ENCODE assay signal across 23 cellular contexts in genomic region chr13:78024996-78025395, GRCh38.
"Had no signal": no experiment of that assay in that cellular context is flagged by ENCODE, and none has a peak within 500 bp of the region (broad histone marks: within the 10 kb centered on the region; RNA-seq: fewer than 3 reads in every experiment).

No MANE protein-coding gene starts in this region.

- H3K4me3 ChIP-seq: dorsolateral prefrontal cortex, gastrocnemius medialis, heart right ventricle, lung, neural progenitor cell, stomach, thyroid gland, upper lobe of left lung had no signal

- H3K27ac Mint-ChIP-seq: memory B cell; nephron; neural progenitor cell; progenitor cell of endocrine pancreas; stimulated activated effector memory CD8-positive, alpha-beta T cell treated with anti-CD3 and anti-CD28 coated beads, Interleukin-12 subunit alpha, Interleukin-12 subunit beta, amount 100 ng/mL, for 72 hours had no signal

- H3K9me3 ChIP-seq: gastrocnemius medialis, stomach, thyroid gland had no signal

- H3K36me3 ChIP-seq: gastrocnemius medialis, heart right ventricle, neural progenitor cell, stomach, thyroid gland, upper lobe of left lung had no signal

- H3K4me1 ChIP-seq: gastrocnemius medialis, parathyroid adenoma, thyroid gland had no signal

- H3K27me3 ChIP-seq: dorsolateral prefrontal cortex, gastrocnemius medialis, heart right ventricle, neural progenitor cell, stomach, thyroid gland, upper lobe of left lung had no signal

- H3K27me3 Mint-ChIP-seq: progenitor cell of endocrine pancreas had no signal

- ATAC-seq: gastrocnemius medialis; heart right ventricle; left lobe of liver; sciatic nerve; stimulated activated effector memory CD8-positive, alpha-beta T cell treated with anti-CD3 and anti-CD28 coated beads, Interleukin-12 subunit alpha, Interleukin-12 subunit beta, amount 100 ng/mL, for 72 hours had no signal

- H3K4me3 Mint-ChIP-seq: memory B cell; nephron; neural progenitor cell; stimulated activated effector memory CD8-positive, alpha-beta T cell treated with anti-CD3 and anti-CD28 coated beads, Interleukin-12 subunit alpha, Interleukin-12 subunit beta, amount 100 ng/mL, for 72 hours had no signal

- DNase-seq: caudate nucleus; cerebellar nuclear complex; dorsolateral prefrontal cortex; effector CD4-positive, alpha-beta T cell; foreskin fibroblast; gastrocnemius medialis; heart right ventricle; kidney; stimulated activated CD4-positive, alpha-beta T cell treated with anti-CD3 and anti-CD28 coated beads, Interleukin-2, amount 100 ng/mL, for 24 hours; stimulated activated CD4-positive, alpha-beta T cell treated with anti-CD3 and anti-CD28 coated beads, Interleukin-4, amount 100 ng/mL, for 24 hours; stimulated activated naive CD4-positive, alpha-beta T cell treated with Interleukin-2 at 50 U/mL for 16 hours; stomach; thyroid gland; upper lobe of left lung had no signal

- H3K4me1 Mint-ChIP-seq: nephron had no signal

- H3K27ac ChIP-seq: dorsolateral prefrontal cortex, gastrocnemius medialis, heart right ventricle, neural progenitor cell, parathyroid adenoma, stomach, thyroid gland, upper lobe of left lung had no signal

- H3K36me3 Mint-ChIP-seq: memory B cell; stimulated activated effector memory CD8-positive, alpha-beta T cell treated with anti-CD3 and anti-CD28 coated beads, Interleukin-12 subunit alpha, Interleukin-12 subunit beta, amount 100 ng/mL, for 72 hours had no signal
